ENCODE assay signal across 11 cellular contexts in genomic region chr20:1334761-1335160, GRCh38. TPM values are rescaled to one million over a fixed set of nuclear protein-coding genes. Genes with fewer than 3 reads are reported as not detected.
DNase-seq lines count a peak whose midpoint lies in the region; ATAC-seq lines count a peak whose summit lies in the region.
"Had no signal": no experiment of that assay in that cellular context is flagged by ENCODE, and none has a peak within 500 bp of the region (broad histone marks: within the 10 kb centered on the region; RNA-seq: fewer than 3 reads in every experiment).

No MANE protein-coding gene starts in this region.

- no peaks in the 10 kb centered on the region for H3K27me3 Mint-ChIP-seq in activated T-cell treated with anti-CD3 and anti-CD28 coated beads, Interleukin-2, amount 50 U/mL, for 24 hours
- no peaks in the 10 kb centered on the region for H3K27me3 Mint-ChIP-seq in stimulated activated naive CD8-positive, alpha-beta T cell treated with anti-CD3 and anti-CD28 coated beads, Interleukin-15, amount 100 ng/mL, for 72 hours

- H3K9me3 Mint-ChIP-seq in activated T-cell treated with anti-CD3 and anti-CD28 coated beads, Interleukin-2, amount 50 U/mL, for 24 hours: no peaks in the 10 kb centered on the region
- H3K9me3 Mint-ChIP-seq in stimulated activated effector memory CD8-positive, alpha-beta T cell treated with anti-CD3 and anti-CD28 coated beads, Interleukin-12 subunit alpha, Interleukin-12 subunit beta, amount 100 ng/mL, for 72 hours: no peaks in the 10 kb centered on the region
- H3K9me3 Mint-ChIP-seq in stimulated activated naive CD8-positive, alpha-beta T cell treated with anti-CD3 and anti-CD28 coated beads, Interleukin-15, amount 100 ng/mL, for 72 hours: no peaks in the 10 kb centered on the region

- H3K4me3 Mint-ChIP-seq in activated T-cell treated with anti-CD3 and anti-CD28 coated beads, Interleukin-2, amount 50 U/mL, for 24 hours: no peak overlapping the region
- no peak overlapping the region for H3K4me3 Mint-ChIP-seq in stimulated activated effector memory CD8-positive, alpha-beta T cell treated with anti-CD3 and anti-CD28 coated beads, Interleukin-12 subunit alpha, Interleukin-12 subunit beta, amount 100 ng/mL, for 72 hours
- H3K4me3 Mint-ChIP-seq in stimulated activated naive CD8-positive, alpha-beta T cell treated with anti-CD3 and anti-CD28 coated beads, Interleukin-15, amount 100 ng/mL, for 72 hours: no peak overlapping the region

- H3K36me3 Mint-ChIP-seq in activated T-cell treated with anti-CD3 and anti-CD28 coated beads, Interleukin-2, amount 50 U/mL, for 24 hours (ENCODE audit: low read depth): peaks cover 46% of the 10 kb centered on the region
- H3K36me3 Mint-ChIP-seq in stimulated activated effector memory CD8-positive, alpha-beta T cell treated with anti-CD3 and anti-CD28 coated beads, Interleukin-12 subunit alpha, Interleukin-12 subunit beta, amount 100 ng/mL, for 72 hours: peaks cover 17% of the 10 kb centered on the region

- ATAC-seq in stimulated activated effector memory CD8-positive, alpha-beta T cell treated with anti-CD3 and anti-CD28 coated beads, Interleukin-12 subunit alpha, Interleukin-12 subunit beta, amount 100 ng/mL, for 72 hours: no peak
- no peak for ATAC-seq in stimulated activated naive CD8-positive, alpha-beta T cell treated with anti-CD3 and anti-CD28 coated beads, Interleukin-15, amount 100 ng/mL, for 72 hours

- H3K4me1 Mint-ChIP-seq in activated T-cell treated with anti-CD3 and anti-CD28 coated beads, Interleukin-2, amount 50 U/mL, for 24 hours (ENCODE audit: low read depth): peaks cover 52% of the 10 kb centered on the region
- peaks cover 54% of the 10 kb centered on the region for H3K4me1 Mint-ChIP-seq in stimulated activated effector memory CD8-positive, alpha-beta T cell treated with anti-CD3 and anti-CD28 coated beads, Interleukin-12 subunit alpha, Interleukin-12 subunit beta, amount 100 ng/mL, for 72 hours
- H3K4me1 Mint-ChIP-seq in stimulated activated naive CD8-positive, alpha-beta T cell treated with anti-CD3 and anti-CD28 coated beads, Interleukin-15, amount 100 ng/mL, for 72 hours: peaks cover 45% of the 10 kb centered on the region

- peak overlapping the region; percentile 14 for H3K27ac Mint-ChIP-seq in activated T-cell treated with anti-CD3 and anti-CD28 coated beads, Interleukin-2, amount 50 U/mL, for 24 hours
- peak overlapping the region; percentile 29 for H3K27ac Mint-ChIP-seq in stimulated activated effector memory CD8-positive, alpha-beta T cell treated with anti-CD3 and anti-CD28 coated beads, Interleukin-12 subunit alpha, Interleukin-12 subunit beta, amount 100 ng/mL, for 72 hours
- no peak overlapping the region for H3K27ac Mint-ChIP-seq in stimulated activated naive CD8-positive, alpha-beta T cell treated with anti-CD3 and anti-CD28 coated beads, Interleukin-15, amount 100 ng/mL, for 72 hours

- peak; percentile 2 for DNase-seq in activated T-cell treated with anti-CD3 and anti-CD28 coated beads, Interleukin-2, amount 50 U/mL, for 24 hours
- no peak for DNase-seq in activated T-cell treated with anti-CD3 and anti-CD28 coated beads, Interleukin-2, amount 50 U/mL, for 1 hour
- DNase-seq in NCI-H510A (lab: John Stamatoyannopoulos, UW) (peak; percentile 23), dermis blood vessel endothelial cell (peak; percentile 47), EL (no peak)
- DNase-seq in stimulated activated effector memory CD8-positive, alpha-beta T cell treated with anti-CD3 and anti-CD28 coated beads, Interleukin-12 subunit alpha, Interleukin-12 subunit beta, amount 100 ng/mL, for 72 hours (ENCODE audit: low spot score in 2 of 2): peak; percentile 0 to 47
- DNase-seq in stimulated activated naive CD8-positive, alpha-beta T cell treated with anti-CD3 and anti-CD28 coated beads, Interleukin-15, amount 100 ng/mL, for 72 hours: no peak
- DNase-seq in stimulated activated CD4-positive, alpha-beta T cell treated with anti-CD3 and anti-CD28 coated beads, Interleukin-2, amount 100 ng/mL, for 48 hours: no peak
- DNase-seq: activated gamma-delta T cell; effector CD8-positive, alpha-beta T cell; NCI-H2081 had no signal

RNA-seq across cellular contexts. Expression of gene SDCBP2, which starts 5.8 kb away (rescaled TPM):
- 4.6 and 6.0 TPM in 2 replicates for total RNA-seq in dermis blood vessel endothelial cell

RNA-seq across cellular contexts. Expression of gene FKBP1A, which starts 58.1 kb away (rescaled TPM):
- 269 and 390 TPM in 2 replicates for total RNA-seq in dermis blood vessel endothelial cell

Comparison
In these comparisons a context has a peak if more than half of its experiments do, and no peak if none do; other contexts are left out.
1. DNase-seq: peak in activated T-cell treated with anti-CD3 and anti-CD28 coated beads, Interleukin-2, amount 50 U/mL, for 24 hours (single experiment), NCI-H510A (single experiment), dermis blood vessel endothelial cell (single experiment) and stimulated activated effector memory CD8-positive, alpha-beta T cell treated with anti-CD3 and anti-CD28 coated beads, Interleukin-12 subunit alpha, Interleukin-12 subunit beta, amount 100 ng/mL, for 72 hours (2 of 2); none in activated T-cell treated with anti-CD3 and anti-CD28 coated beads, Interleukin-2, amount 50 U/mL, for 1 hour (single experiment), stimulated activated naive CD8-positive, alpha-beta T cell treated with anti-CD3 and anti-CD28 coated beads, Interleukin-15, amount 100 ng/mL, for 72 hours (0 of 2), stimulated activated CD4-positive, alpha-beta T cell treated with anti-CD3 and anti-CD28 coated beads, Interleukin-2, amount 100 ng/mL, for 48 hours (0 of 2) and EL (single experiment).
2. H3K27ac Mint-ChIP-seq: peak in activated T-cell treated with anti-CD3 and anti-CD28 coated beads, Interleukin-2, amount 50 U/mL, for 24 hours (single experiment) and stimulated activated effector memory CD8-positive, alpha-beta T cell treated with anti-CD3 and anti-CD28 coated beads, Interleukin-12 subunit alpha, Interleukin-12 subunit beta, amount 100 ng/mL, for 72 hours (single experiment); none in stimulated activated naive CD8-positive, alpha-beta T cell treated with anti-CD3 and anti-CD28 coated beads, Interleukin-15, amount 100 ng/mL, for 72 hours (0 of 2).